Comparison of ENCODE assay signal across 29 cellular contexts in the genomic region with DNA sequence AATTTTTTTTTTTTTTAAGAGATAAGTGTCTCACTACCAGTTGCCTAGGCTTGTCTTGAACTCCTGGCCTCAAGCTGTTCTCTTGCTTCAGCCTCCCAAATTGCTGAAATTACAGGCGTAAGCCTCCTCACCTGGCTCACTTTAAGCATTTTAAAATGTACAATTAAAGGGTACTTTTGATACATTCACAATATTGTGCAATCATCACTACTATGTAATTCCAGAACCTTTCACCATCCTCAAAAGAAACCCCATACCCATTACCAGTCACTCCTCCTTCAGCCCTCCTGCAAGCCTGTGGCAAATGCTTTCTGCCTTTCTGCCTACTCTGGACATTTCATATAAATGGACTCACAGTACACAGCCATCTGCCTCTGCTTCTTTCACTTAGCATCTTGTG. TPM values are rescaled to one million over a fixed set of nuclear protein-coding genes. Genes with fewer than 3 reads are reported as not detected.
"Had no signal": no experiment of that assay in that cellular context is flagged by ENCODE, and none has a peak within 500 bp of the region (broad histone marks: within the 10 kb centered on the region; RNA-seq: fewer than 3 reads in every experiment).

No MANE protein-coding gene starts in this region.

- DNase-seq: activated CD4-positive, alpha-beta T cell treated with anti-CD3 and anti-CD28 coated beads, Interleukin-2, amount 10 ng/mL, durations not matched to agents 24 days and 14 days; activated CD4-positive, alpha-beta T cell treated with anti-CD3 and anti-CD28 coated beads, Interleukin-2, amount 50 U/mL, for 4 hours; activated CD8-positive, alpha-beta T cell treated with anti-CD3 and anti-CD28 coated beads for 36 hours; activated gamma-delta T cell; activated naive CD4-positive, alpha-beta T cell treated with Interleukin-2 at 50 U/mL for 16 hours; activated naive CD8-positive, alpha-beta T cell treated with anti-CD3 and anti-CD28 coated beads, Interleukin-2, amount 10 ng/mL, durations not matched to agents 7 days and 5 days; activated T-cell treated with anti-CD3 and anti-CD28 coated beads, Interleukin-2, amount 50 U/mL, for 1 hour; activated T-cell treated with anti-CD3 and anti-CD28 coated beads, Interleukin-2, amount 50 U/mL, for 72 hours; amygdala; NCI-H1092 treated with DMSO at 0.1 percent for 48 hours; NCI-H1417 treated with DMSO at 0.1 percent for 48 hours; NCI-H187 treated with DMSO at 0.1 percent for 48 hours; NCI-H2081; NCI-H510A; NCI-H526; NCI-H748 treated with DMSO at 0.1 percent for 48 hours; NK-92 treated with Interleukin-12 subunit alpha and Interleukin-12 subunit beta, amount 100 ng/mL, for 24 hours; Right ventricle myocardium superior; SW 1271; T-helper 1 cell; T-helper 2 cell; T-helper 9 cell had no signal

- H3K9me3 ChIP-seq: ascending aorta, breast epithelium had no signal

- H3K4me2 ChIP-seq: KMS-11 had no signal

- H3K4me1 ChIP-seq: ascending aorta, breast epithelium had no signal

- H3K27me3 ChIP-seq: ascending aorta, breast epithelium had no signal

- H3K27ac ChIP-seq: ascending aorta, breast epithelium, coronary artery, KMS-11 had no signal

- H3K9ac ChIP-seq: KMS-11 had no signal

- H3K4me3 ChIP-seq: ascending aorta, breast epithelium, coronary artery had no signal

- FAIRE-seq: TTC549 had no signal

- H3K36me3 ChIP-seq: ascending aorta, breast epithelium had no signal

- ATAC-seq: activated CD8-positive, alpha-beta T cell treated with anti-CD3 and anti-CD28 coated beads for 36 hours; activated T-cell treated with anti-CD3 and anti-CD28 coated beads, Interleukin-2, amount 50 U/mL, for 72 hours; activated T-helper 17 cell treated with anti-CD3 and anti-CD28 coated beads, Interleukin-2, amount 50 U/mL, for 72 hours had no signal

RNA-seq across cellular contexts. Expression of a gene that starts 34.5 kb away (rescaled TPM):
- total RNA-seq: activated CD4-positive, alpha-beta T cell treated with anti-CD3 and anti-CD28 coated beads, Interleukin-2, amount 10 ng/mL, durations not matched to agents 24 days and 14 days; activated CD8-positive, alpha-beta memory T cell treated with anti-CD3 and anti-CD28 coated beads for 36 hours; activated CD8-positive, alpha-beta T cell treated with anti-CD3 and anti-CD28 coated beads for 36 hours; activated naive CD8-positive, alpha-beta T cell treated with anti-CD3 and anti-CD28 coated beads, Interleukin-2, amount 10 ng/mL, durations not matched to agents 7 days and 5 days; activated T-cell treated with anti-CD3 and anti-CD28 coated beads, Interleukin-2, amount 50 U/mL, for 72 hours; activated T-helper 17 cell treated with anti-CD3 and anti-CD28 coated beads, Interleukin-2, amount 50 U/mL, for 72 hours; ascending aorta had no signal
